1 cellular context compared by ENCODE assay signal in genomic region chr17:29241015-29241963, GRCh38.
A peak's percentile ranks its signal among the peaks of the same experiment; 100 is the strongest.
TF ChIP-seq lines count a peak whose summit lies in the region.

No MANE protein-coding gene starts in this region.

TF ChIP-seq in A549, 52 proteins besides CTCF, POLR2A, EP300 and RAD21 (continued from another document):
- TF ChIP-seq, protein P1, sequence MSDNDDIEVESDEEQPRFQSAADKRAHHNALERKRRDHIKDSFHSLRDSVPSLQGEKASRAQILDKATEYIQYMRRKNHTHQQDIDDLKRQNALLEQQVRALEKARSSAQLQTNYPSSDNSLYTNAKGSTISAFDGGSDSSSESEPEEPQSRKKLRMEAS (IDR thresholded peaks at IDR 0.05): peak; percentile 64
- TF ChIP-seq, protein P2, sequence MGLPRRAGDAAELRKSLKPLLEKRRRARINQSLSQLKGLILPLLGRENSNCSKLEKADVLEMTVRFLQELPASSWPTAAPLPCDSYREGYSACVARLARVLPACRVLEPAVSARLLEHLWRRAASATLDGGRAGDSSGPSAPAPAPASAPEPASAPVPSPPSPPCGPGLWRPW (IDR thresholded peaks at IDR 0.05): peak; percentile 75; the same call in 1 of the 2 replicates
